ENCODE assay signal across 1 cellular context in genomic region chr15:79378394-79379158, GRCh38.
TF ChIP-seq lines count a peak whose summit lies in the region.

No MANE protein-coding gene starts in this region.

TF ChIP-seq in GM23338, 12 proteins besides CTCF, POLR2A, EP300 and RAD21 (continued from another document):
- TF ChIP-seq ZNF462 (CRISPR knock-in tag; IDR thresholded peaks at IDR 0.05) (no peak), JUNB (IDR thresholded peaks at IDR 0.05; ENCODE audit: unreplicated experiment) (no peak), ZNF331 (CRISPR knock-in tag; IDR thresholded peaks at IDR 0.05; ENCODE audit: low read depth) (no peak), CREB1 (CRISPR knock-in tag; IDR thresholded peaks at IDR 0.05; ENCODE audit: low read depth) (no peak), EZH2 (IDR thresholded peaks at IDR 0.05; ENCODE audit: low read depth, unreplicated experiment) (no peak)
TF ChIP-seq in GM23338: peak in this region for 0.
